ENCODE assay signal across 20 cellular contexts in the genomic region with DNA sequence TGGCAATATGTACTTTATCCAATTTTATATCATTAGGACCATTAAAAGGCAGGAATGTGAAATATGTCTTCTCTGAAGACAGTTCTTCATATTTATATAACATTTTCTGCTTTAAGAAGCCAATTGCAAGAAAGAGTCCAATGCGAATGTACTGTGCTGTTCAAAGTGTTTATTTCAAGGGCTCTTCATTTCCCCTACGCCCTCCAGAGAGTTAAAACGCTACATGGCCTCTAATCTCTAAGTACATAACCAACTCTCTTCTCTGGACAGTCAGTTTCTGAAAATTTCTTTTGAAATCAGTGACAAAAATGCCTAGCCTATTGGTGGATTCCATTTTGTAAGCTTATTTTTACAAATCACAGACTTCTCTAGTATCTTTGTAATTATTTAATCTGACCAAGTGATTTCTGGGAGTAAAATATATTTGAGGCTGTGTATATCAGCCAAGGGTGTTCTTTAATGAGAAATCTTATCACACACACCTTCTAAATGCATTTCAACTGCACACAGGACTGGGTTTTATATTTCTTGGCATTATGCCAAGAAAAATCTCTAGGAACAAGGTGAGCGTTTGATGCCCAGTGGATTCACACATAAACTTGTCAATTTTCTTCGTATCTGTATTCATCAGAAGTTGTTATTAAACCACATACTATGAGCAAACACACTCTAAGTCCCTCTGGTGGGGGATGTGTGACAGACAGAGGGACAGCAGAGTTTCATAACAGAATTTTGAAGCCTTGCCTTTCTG. TPM values are rescaled to one million over a fixed set of nuclear protein-coding genes. Genes with fewer than 3 reads are reported as not detected.
"Had no signal": no experiment of that assay in that cellular context is flagged by ENCODE, and none has a peak within 500 bp of the region (broad histone marks: within the 10 kb centered on the region; RNA-seq: fewer than 3 reads in every experiment).

No MANE protein-coding gene starts in this region.

- H3K4me3 Mint-ChIP-seq: activated naive CD8-positive, alpha-beta T cell; brain; central memory CD8-positive, alpha-beta T cell; dendritic cell treated with granulocyte-macrophage colony-stimulating factor and Interleukin-4, amounts not matched to agents 40 ng/mL and 50 ng/mL, for 4 days; effector memory CD8-positive, alpha-beta T cell; stimulated activated naive CD8-positive, alpha-beta T cell treated with anti-CD3 and anti-CD28 coated beads, Interleukin-15, Interleukin-2, amounts not matched to agents 100 ng/mL and 50 ng/mL, for 24 hours had no signal

- H3K9me3 Mint-ChIP-seq: activated T-helper 2 cell treated with anti-CD3 and anti-CD28 coated beads, Interferon-gamma antibody, Interleukin-2, Interleukin-4, amounts not matched to agents 10 μg/mL and 5 μg/mL and 100 μg/mL, durations not matched to agents 14 hours and 24 hours and 36 hours; brain; central memory CD8-positive, alpha-beta T cell; dendritic cell treated with granulocyte-macrophage colony-stimulating factor and Interleukin-4, amounts not matched to agents 40 ng/mL and 50 ng/mL, for 4 days; effector memory CD8-positive, alpha-beta T cell; stimulated activated naive CD8-positive, alpha-beta T cell treated with anti-CD3 and anti-CD28 coated beads, Interleukin-15, Interleukin-2, amounts not matched to agents 100 ng/mL and 50 ng/mL, for 24 hours had no signal

- H3K27me3 ChIP-seq: gastroesophageal sphincter, upper lobe of left lung had no signal

- H3K79me2 ChIP-seq: parathyroid adenoma had no signal

- H3K36me3 ChIP-seq: gastroesophageal sphincter, upper lobe of left lung had no signal

- H3K9ac ChIP-seq: parathyroid adenoma had no signal

- H3K4me1 Mint-ChIP-seq: central memory CD8-positive, alpha-beta T cell had no signal

- H3K27me3 Mint-ChIP-seq: brain; dendritic cell treated with granulocyte-macrophage colony-stimulating factor and Interleukin-4, amounts not matched to agents 40 ng/mL and 50 ng/mL, for 4 days had no signal

- H3K4me3 ChIP-seq: gastroesophageal sphincter, upper lobe of left lung had no signal

- H3K27ac ChIP-seq: epithelial cell of prostate, gastroesophageal sphincter, parathyroid adenoma, upper lobe of left lung had no signal

- ATAC-seq: effector memory CD8-positive, alpha-beta T cell; gastroesophageal sphincter; left ventricle myocardium superior had no signal

- H3K36me3 Mint-ChIP-seq: activated naive CD8-positive, alpha-beta T cell; brain had no signal

- H3K4me1 ChIP-seq: parathyroid adenoma, upper lobe of left lung had no signal

- H3K27ac Mint-ChIP-seq: activated naive CD8-positive, alpha-beta T cell; activated T-helper 2 cell treated with anti-CD3 and anti-CD28 coated beads, Interferon-gamma antibody, Interleukin-2, Interleukin-4, amounts not matched to agents 10 μg/mL and 5 μg/mL and 100 μg/mL, durations not matched to agents 14 hours and 24 hours and 36 hours; brain; dendritic cell treated with granulocyte-macrophage colony-stimulating factor and Interleukin-4, amounts not matched to agents 40 ng/mL and 50 ng/mL, for 4 days; effector memory CD8-positive, alpha-beta T cell; stimulated activated naive CD8-positive, alpha-beta T cell treated with anti-CD3 and anti-CD28 coated beads, Interleukin-15, Interleukin-2, amounts not matched to agents 100 ng/mL and 50 ng/mL, for 24 hours had no signal

- H2AFZ ChIP-seq: parathyroid adenoma had no signal

- H3K9me3 ChIP-seq: gastroesophageal sphincter, upper lobe of left lung had no signal

- DNase-seq: activated CD4-positive, alpha-beta T cell treated with anti-CD3 and anti-CD28 coated beads, Interleukin-2, amount 50 U/mL, for 1 hour; amygdala; effector memory CD8-positive, alpha-beta T cell; kidney; left ventricle myocardium superior; mesendoderm; retina; stimulated activated CD4-positive, alpha-beta T cell treated with anti-CD3 and anti-CD28 coated beads, Interleukin-15, amount 100 ng/mL, for 24 hours; stimulated activated CD4-positive, alpha-beta T cell treated with anti-CD3 and anti-CD28 coated beads, Interleukin-4, amount 100 ng/mL, for 24 hours; upper lobe of left lung had no signal

RNA-seq across cellular contexts. Expression of a gene that starts 51.3 kb away (rescaled TPM):
- total RNA-seq: activated CD8-positive, alpha-beta memory T cell treated with anti-CD3 and anti-CD28 coated beads for 36 hours; activated T-helper 2 cell treated with anti-CD3 and anti-CD28 coated beads, Interferon-gamma antibody, Interleukin-2, Interleukin-4, amounts not matched to agents 10 μg/mL and 5 μg/mL and 100 μg/mL, durations not matched to agents 14 hours and 24 hours and 36 hours had no signal
